ENCODE assay signal across 25 cellular contexts in genomic region chr4:7389719-7390118, GRCh38. TPM values are rescaled to one million over a fixed set of nuclear protein-coding genes. Genes with fewer than 3 reads are reported as not detected.
DNase-seq lines count a peak whose midpoint lies in the region; ATAC-seq, FAIRE-seq and TF ChIP-seq lines count a peak whose summit lies in the region.
"Had no signal": no experiment of that assay in that cellular context is flagged by ENCODE, and none has a peak within 500 bp of the region (broad histone marks: within the 10 kb centered on the region; RNA-seq: fewer than 3 reads in every experiment).

No MANE protein-coding gene starts in this region.

- peaks cover 5% of the 10 kb centered on the region for H3K4me1 Mint-ChIP-seq in stimulated activated effector memory CD8-positive, alpha-beta T cell treated with anti-CD3 and anti-CD28 coated beads, Interleukin-12 subunit alpha, Interleukin-12 subunit beta, amount 100 ng/mL, for 72 hours
- H3K4me1 Mint-ChIP-seq: CD8-positive, alpha-beta memory T cell; naive thymus-derived CD8-positive, alpha-beta T cell; stimulated activated memory B cell treated with anti-CD40 and anti-IgM and Interleukin-4, amounts not matched to agents 10 μg/mL and 1 μg/mL and 100 μg/mL, for 72 hours had no signal

- no peak for ATAC-seq in stimulated activated effector memory CD8-positive, alpha-beta T cell treated with anti-CD3 and anti-CD28 coated beads, Interleukin-12 subunit alpha, Interleukin-12 subunit beta, amount 100 ng/mL, for 72 hours
- ATAC-seq in foreskin keratinocyte, result no peak
- ATAC-seq: naive thymus-derived CD8-positive, alpha-beta T cell had no signal

- H3K4me1 ChIP-seq in foreskin keratinocyte (no peaks in the 10 kb centered on the region), MM.1S (ENCODE audit: low read length) (no peaks in the 10 kb centered on the region)
- H3K4me1 ChIP-seq: colonic mucosa, parathyroid adenoma had no signal

- no peaks in the 10 kb centered on the region for H3K9me3 ChIP-seq in MM.1S (replicated peaks; ENCODE audit: insufficient read depth, low read length)
- H3K9me3 ChIP-seq: colonic mucosa, thyroid gland had no signal

- no peak overlapping the region for H3K27ac ChIP-seq in foreskin keratinocyte
- no peak overlapping the region for H3K27ac ChIP-seq in MM.1S (ENCODE audit: low read length)
- H3K27ac ChIP-seq: brain microvascular endothelial cell, colonic mucosa, KMS-11, parathyroid adenoma, thyroid gland had no signal

- H3K79me2 ChIP-seq in MM.1S (ENCODE audit: low read length), result no peaks in the 10 kb centered on the region
- H3K79me2 ChIP-seq: parathyroid adenoma had no signal

- H2AFZ ChIP-seq in MM.1S (ENCODE audit: low read length), result no peak overlapping the region
- H2AFZ ChIP-seq: parathyroid adenoma had no signal

- H3K4me2 ChIP-seq in MM.1S (ENCODE audit: low read depth, low read length), result no peak overlapping the region
- H3K4me2 ChIP-seq: KMS-11 had no signal

- no peaks in the 10 kb centered on the region for H4K20me1 ChIP-seq in MM.1S (ENCODE audit: insufficient read depth, low read length)

- peak overlapping the region; percentile 73 for H3K27ac Mint-ChIP-seq in stimulated activated effector memory CD8-positive, alpha-beta T cell treated with anti-CD3 and anti-CD28 coated beads, Interleukin-12 subunit alpha, Interleukin-12 subunit beta, amount 100 ng/mL, for 72 hours
- H3K27ac Mint-ChIP-seq: CD8-positive, alpha-beta memory T cell; naive thymus-derived CD8-positive, alpha-beta T cell; stimulated activated memory B cell treated with anti-CD40 and anti-IgM and Interleukin-4, amounts not matched to agents 10 μg/mL and 1 μg/mL and 100 μg/mL, for 72 hours had no signal

- TF ChIP-seq CTCF in D721Med (IDR thresholded peaks at IDR 0.05; ENCODE audit: insufficient read depth, missing control alignments) (no peak), foreskin keratinocyte (conservative IDR thresholded peaks at IDR 0.05) (no peak), MM.1S (IDR thresholded peaks at IDR 0.05; ENCODE audit: low read length) (no peak)

- H3K4me3 Mint-ChIP-seq in stimulated activated effector memory CD8-positive, alpha-beta T cell treated with anti-CD3 and anti-CD28 coated beads, Interleukin-12 subunit alpha, Interleukin-12 subunit beta, amount 100 ng/mL, for 72 hours, result no peak overlapping the region
- H3K4me3 Mint-ChIP-seq: CD8-positive, alpha-beta memory T cell; naive thymus-derived CD8-positive, alpha-beta T cell; stimulated activated memory B cell treated with anti-CD40 and anti-IgM and Interleukin-4, amounts not matched to agents 10 μg/mL and 1 μg/mL and 100 μg/mL, for 72 hours had no signal

- no peak overlapping the region for H3K4me3 ChIP-seq in MM.1S (ENCODE audit: low read length)
- H3K4me3 ChIP-seq: colonic mucosa, thyroid gland had no signal

- no peaks in the 10 kb centered on the region for H3K36me3 ChIP-seq in MM.1S (replicated peaks; ENCODE audit: insufficient read depth, low read length)
- H3K36me3 ChIP-seq: brain microvascular endothelial cell, colonic mucosa, thyroid gland had no signal

- no peaks in the 10 kb centered on the region for H3K27me3 ChIP-seq in foreskin keratinocyte
- peaks cover 71% of the 10 kb centered on the region for H3K27me3 ChIP-seq in MM.1S (replicated peaks; ENCODE audit: insufficient read depth, low read length)
- H3K27me3 ChIP-seq: colonic mucosa, thyroid gland had no signal

- peak; percentile 2 for DNase-seq in activated CD4-positive, alpha-beta T cell treated with anti-CD3 and anti-CD28 coated beads for 1 hour
- DNase-seq in activated CD4-positive, alpha-beta T cell treated with anti-CD3 and anti-CD28 coated beads for 4 hours, result no peak
- DNase-seq in D721Med (ENCODE audit: insufficient read length, low spot score) (peak; percentile 15), iPS-NIHi11 (ENCODE audit: low spot score) (peak; percentile 24), foreskin keratinocyte (no peak), EL (no peak), MM.1S (no peak)
- no peak for DNase-seq in stimulated activated effector memory CD8-positive, alpha-beta T cell treated with anti-CD3 and anti-CD28 coated beads, Interleukin-12 subunit alpha, Interleukin-12 subunit beta, amount 100 ng/mL, for 72 hours (ENCODE audit: low spot score in 2 of 2)
- DNase-seq: 8988T; brain microvascular endothelial cell; CD8-positive, alpha-beta memory T cell; colonic mucosa; DMS53; kidney glomerular epithelial cell; MV-4-11; T1000; thyroid gland had no signal

- H3K9me2 ChIP-seq in MM.1S (replicated peaks; ENCODE audit: insufficient read depth, low read length), result no peaks in the 10 kb centered on the region

- H3F3A ChIP-seq in MM.1S (ENCODE audit: insufficient read depth, low read length), result no peaks in the 10 kb centered on the region

- no peaks in the 10 kb centered on the region for H3K9me3 Mint-ChIP-seq in stimulated activated effector memory CD8-positive, alpha-beta T cell treated with anti-CD3 and anti-CD28 coated beads, Interleukin-12 subunit alpha, Interleukin-12 subunit beta, amount 100 ng/mL, for 72 hours
- H3K9me3 Mint-ChIP-seq: CD8-positive, alpha-beta memory T cell had no signal

- H3K9ac ChIP-seq in MM.1S (ENCODE audit: low read length), result no peak overlapping the region
- H3K9ac ChIP-seq: KMS-11, parathyroid adenoma had no signal

- H3K36me3 Mint-ChIP-seq in stimulated activated effector memory CD8-positive, alpha-beta T cell treated with anti-CD3 and anti-CD28 coated beads, Interleukin-12 subunit alpha, Interleukin-12 subunit beta, amount 100 ng/mL, for 72 hours, result no peaks in the 10 kb centered on the region
- H3K36me3 Mint-ChIP-seq: CD8-positive, alpha-beta memory T cell; naive thymus-derived CD8-positive, alpha-beta T cell; stimulated activated memory B cell treated with anti-CD40 and anti-IgM and Interleukin-4, amounts not matched to agents 10 μg/mL and 1 μg/mL and 100 μg/mL, for 72 hours had no signal

- no peak for FAIRE-seq in D721Med (lab: Jason Lieb, UNC)
- FAIRE-seq: endometrium had no signal

RNA-seq across cellular contexts. Expression of gene PSAPL1, which starts 45.0 kb away (rescaled TPM):
- not detected in 2 replicates for total RNA-seq in foreskin keratinocyte
- 0.01 TPM in 1 of 2 replicates, not detected in the other for polyA plus RNA-seq in foreskin keratinocyte
- total RNA-seq: CD8-positive, alpha-beta memory T cell; colonic mucosa; fibroblast of lung; glomerular endothelial cell; HT1080; naive thymus-derived CD8-positive, alpha-beta T cell; thyroid gland had no signal
- polyA plus RNA-seq: CD8-positive, alpha-beta memory T cell; fibroblast of lung; naive thymus-derived CD8-positive, alpha-beta T cell had no signal

Comparison
In these comparisons a context has a peak if more than half of its experiments do, and no peak if none do; other contexts are left out.
1. DNase-seq: peak in activated CD4-positive, alpha-beta T cell treated with anti-CD3 and anti-CD28 coated beads for 1 hour (single experiment), D721Med (single experiment) and iPS-NIHi11 (single experiment); none in activated CD4-positive, alpha-beta T cell treated with anti-CD3 and anti-CD28 coated beads for 4 hours (0 of 2), stimulated activated effector memory CD8-positive, alpha-beta T cell treated with anti-CD3 and anti-CD28 coated beads, Interleukin-12 subunit alpha, Interleukin-12 subunit beta, amount 100 ng/mL, for 72 hours (0 of 2), foreskin keratinocyte (0 of 2), EL (single experiment) and MM.1S (single experiment).